Comparison of ENCODE assay signal across 1 cellular context in genomic region chr6:31729515-31729978, GRCh38.
A peak's percentile ranks its signal among the peaks of the same experiment; 100 is the strongest.
TF ChIP-seq lines count a peak whose summit lies in the region.

No MANE protein-coding gene starts in this region.

TF ChIP-seq in HEK293, 187 proteins besides CTCF, POLR2A, EP300 and RAD21 (continued from another document and continues in another):
- TF ChIP-seq ZBTB49 (tag by site-specific recombination; IDR thresholded peaks at IDR 0.05; ENCODE audit: low read depth), result 0 out of 2 replicates have a peak, but pooled peaks have one; percentile 70
- TF ChIP-seq ZNF211 (tag by site-specific recombination; IDR thresholded peaks at IDR 0.05; ENCODE audit: low read depth), result no peak
- TF ChIP-seq SETDB1 (IDR thresholded peaks at IDR 0.05; ENCODE audit: insufficient read length, low read length), result no peak
- TF ChIP-seq OSR2 (tag by site-specific recombination; IDR thresholded peaks at IDR 0.05), result peak; percentile 62
- TF ChIP-seq HOXD13 (CRISPR knock-in tag; IDR thresholded peaks at IDR 0.05; ENCODE audit: borderline replicate concordance), result no peak
- no peak for TF ChIP-seq ZNF10 (tag by site-specific recombination; IDR thresholded peaks at IDR 0.05)
- TF ChIP-seq ZNF280C (tag by site-specific recombination; IDR thresholded peaks at IDR 0.05), result no peak
- TF ChIP-seq ZFP37 (tag by site-specific recombination; IDR thresholded peaks at IDR 0.05), result no peak
- no peak for TF ChIP-seq ZFP69B (tag by site-specific recombination; IDR thresholded peaks at IDR 0.05)
- TF ChIP-seq ZNF350 (tag by site-specific recombination; IDR thresholded peaks at IDR 0.05), result no peak
- TF ChIP-seq ZNF707 (tag by site-specific recombination; IDR thresholded peaks at IDR 0.05), result no peak
- no peak for TF ChIP-seq ZNF121 (tag by site-specific recombination; IDR thresholded peaks at IDR 0.05)
- TF ChIP-seq KLF17 (tag by site-specific recombination; IDR thresholded peaks at IDR 0.05), result no peak
- no peak for TF ChIP-seq ZNF830 (tag by site-specific recombination; IDR thresholded peaks at IDR 0.05; ENCODE audit: low read depth)
- TF ChIP-seq PATZ1 (tag by site-specific recombination; IDR thresholded peaks at IDR 0.05), result no peak
- peak; percentile 90 for TF ChIP-seq KLF9 (tag by site-specific recombination; IDR thresholded peaks at IDR 0.05; ENCODE audit: low read depth)
- TF ChIP-seq PRDM10 (tag by site-specific recombination; IDR thresholded peaks at IDR 0.05), result no peak
- TF ChIP-seq ZNF426 (tag by site-specific recombination; IDR thresholded peaks at IDR 0.05), result no peak
- TF ChIP-seq ZNF449 (tag by site-specific recombination; IDR thresholded peaks at IDR 0.05), result no peak
- no peak for TF ChIP-seq ZNF155 (tag by site-specific recombination; IDR thresholded peaks at IDR 0.05)
- peak; percentile 41; the same call in 1 of the 2 replicates for TF ChIP-seq ZNF629 (tag by site-specific recombination; IDR thresholded peaks at IDR 0.05)
- no peak for TF ChIP-seq TRIM28 (IDR thresholded peaks at IDR 0.05; ENCODE audit: borderline replicate concordance, low read length)
- no peak for TF ChIP-seq ZSCAN16 (tag by site-specific recombination; IDR thresholded peaks at IDR 0.05)
- TF ChIP-seq ZNF423 (tag by site-specific recombination; IDR thresholded peaks at IDR 0.05), result peak; percentile 29; the same call in 1 of the 2 replicates
- no peak for TF ChIP-seq ZNF354C (tag by site-specific recombination; IDR thresholded peaks at IDR 0.05; ENCODE audit: borderline replicate concordance, low read depth)
- TF ChIP-seq YY2 (tag by site-specific recombination; IDR thresholded peaks at IDR 0.05), result no peak
- TF ChIP-seq ZBTB11 (tag by site-specific recombination; conservative IDR thresholded peaks at IDR 0.05; ENCODE audit: low read depth), result no peak
- TF ChIP-seq ZEB2 (tag by site-specific recombination; IDR thresholded peaks at IDR 0.05), result peak; percentile 64; the same call in 1 of the 2 replicates
- no peak for TF ChIP-seq ZBTB26 (tag by site-specific recombination; optimal IDR thresholded peaks at IDR 0.05)
- TF ChIP-seq SCRT2 (tag by site-specific recombination; IDR thresholded peaks at IDR 0.05), result peak; percentile 79
- peak; percentile 79 for TF ChIP-seq WT1 (tag by site-specific recombination; IDR thresholded peaks at IDR 0.05)
- TF ChIP-seq MZF1 (tag by site-specific recombination; IDR thresholded peaks at IDR 0.05; ENCODE audit: borderline replicate concordance), result no peak
- no peak for TF ChIP-seq ZNF529 (tag by site-specific recombination; IDR thresholded peaks at IDR 0.05; ENCODE audit: insufficient replicate concordance)
- TF ChIP-seq ZNF610 (tag by site-specific recombination; IDR thresholded peaks at IDR 0.05; ENCODE audit: borderline replicate concordance), result no peak
- TF ChIP-seq ZXDB (tag by site-specific recombination; IDR thresholded peaks at IDR 0.05), result peak; percentile 96
- TF ChIP-seq HOXC10 (CRISPR knock-in tag; IDR thresholded peaks at IDR 0.05), result 0 out of 2 replicates have a peak, but pooled peaks have one; percentile 87
- no peak for TF ChIP-seq ZNF311 (tag by site-specific recombination; IDR thresholded peaks at IDR 0.05; ENCODE audit: borderline replicate concordance)
- TF ChIP-seq ZNF701 (tag by site-specific recombination; IDR thresholded peaks at IDR 0.05), result no peak
- TF ChIP-seq ZNF513 (tag by site-specific recombination; IDR thresholded peaks at IDR 0.05), result no peak
- TF ChIP-seq ZNF621 (tag by site-specific recombination; IDR thresholded peaks at IDR 0.05), result no peak
- no peak for TF ChIP-seq ZNF140 (tag by site-specific recombination; IDR thresholded peaks at IDR 0.05)
- TF ChIP-seq ZNF704 (tag by site-specific recombination; IDR thresholded peaks at IDR 0.05), result no peak
